ENCODE assay signal across 9 cellular contexts in the genomic region with DNA sequence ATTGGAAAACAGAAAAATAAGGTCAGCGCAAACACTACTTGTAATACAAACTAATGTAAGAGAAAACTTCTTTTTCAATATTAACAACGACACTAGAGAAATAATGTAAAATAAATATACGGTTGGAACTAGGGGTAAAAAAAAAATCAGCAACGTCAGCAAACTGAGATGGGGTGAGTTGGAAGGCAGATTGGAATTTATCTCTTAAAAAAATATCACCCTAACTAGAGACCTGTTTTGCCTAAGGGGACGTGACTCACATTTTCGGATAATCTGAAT. TPM values are rescaled to one million over a fixed set of nuclear protein-coding genes. Genes with fewer than 3 reads are reported as not detected.
A peak's percentile ranks its signal among the peaks of the same experiment; 100 is the strongest.
DNase-seq lines count a peak whose midpoint lies in the region; ATAC-seq, FAIRE-seq and TF ChIP-seq lines count a peak whose summit lies in the region.
"Had no signal": no experiment of that assay in that cellular context is flagged by ENCODE, and none has a peak within 500 bp of the region (broad histone marks: within the 10 kb centered on the region; RNA-seq: fewer than 3 reads in every experiment).

No MANE protein-coding gene starts in this region.

- H3K4me3 Mint-ChIP-seq in activated T-cell treated with anti-CD3 and anti-CD28 coated beads, Interleukin-2, amount 50 U/mL, for 4 hours = peak overlapping the region; percentile 93
- H3K4me3 Mint-ChIP-seq in astrocyte (ENCODE audit: unreplicated experiment) = peak overlapping the region; percentile 98

- H3K9ac ChIP-seq in astrocyte (ENCODE audit: low read length) (peak overlapping the region; percentile 93), liver (ENCODE audit: low read depth in 1 of 2, low read length in 2 of 2) (peak overlapping the region; percentile 36 to 89)

- no peaks in the 10 kb centered on the region for H3K9me3 ChIP-seq in astrocyte (ENCODE audit: insufficient read depth, low read depth, low read length)
- no peaks in the 10 kb centered on the region for H3K9me3 ChIP-seq in liver (ENCODE audit: control insufficient read depth in 4 of 4, low read length in 3 of 4)
- H3K9me3 ChIP-seq in tibial nerve = no peaks in the 10 kb centered on the region

- no peak for TF ChIP-seq POLR2A in tibial nerve (IDR thresholded peaks at IDR 0.05)

- H3K36me3 ChIP-seq in astrocyte (ENCODE audit: insufficient read depth, low read length) (no peaks in the 10 kb centered on the region), liver (ENCODE audit: control insufficient read depth in 4 of 4, insufficient read depth in 3 of 4, low read depth in 1 of 4, low read length in 3 of 4) (no peaks in the 10 kb centered on the region), tibial nerve (peaks cover 0 to under 1% (median 0%) of the 10 kb centered on the region in 3 donors)

- peaks cover 38% of the 10 kb centered on the region for H3K79me2 ChIP-seq in astrocyte (ENCODE audit: insufficient read depth, low read length)

- H3K4me1 ChIP-seq in astrocyte (ENCODE audit: insufficient read depth, low read length) (peaks cover 11% of the 10 kb centered on the region), liver (ENCODE audit: control insufficient read depth in 4 of 4, insufficient read depth in 4 of 4, low read length in 3 of 4) (peaks cover 0 to 14% (median 4%) of the 10 kb centered on the region in 4 donors), tibial nerve (peaks cover 0 to 30% (median 9%) of the 10 kb centered on the region in 4 donors)

- peak overlapping the region; percentile 80 for H3K27ac Mint-ChIP-seq in astrocyte (ENCODE audit: unreplicated experiment)

- H3K9me3 Mint-ChIP-seq in activated T-cell treated with anti-CD3 and anti-CD28 coated beads, Interleukin-2, amount 50 U/mL, for 4 hours = no peaks in the 10 kb centered on the region
- H3K9me3 Mint-ChIP-seq in astrocyte (ENCODE audit: unreplicated experiment) = peaks cover 3% of the 10 kb centered on the region

- ATAC-seq in activated T-cell treated with anti-CD3 and anti-CD28 coated beads, Interleukin-2, amount 50 U/mL, for 4 hours = no peak
- ATAC-seq in GM19397 (IDR thresholded peaks at IDR 0.05; ENCODE audit: unreplicated experiment) = no peak

- peak overlapping the region; percentile 93 for H2AFZ ChIP-seq in astrocyte (ENCODE audit: low read depth, low read length)

- H3K27me3 Mint-ChIP-seq in activated T-cell treated with anti-CD3 and anti-CD28 coated beads, Interleukin-2, amount 50 U/mL, for 4 hours (ENCODE audit: low read depth) = peaks cover 13% of the 10 kb centered on the region
- no peaks in the 10 kb centered on the region for H3K27me3 Mint-ChIP-seq in astrocyte (ENCODE audit: low read depth, unreplicated experiment)

- H3K36me3 Mint-ChIP-seq in activated T-cell treated with anti-CD3 and anti-CD28 coated beads, Interleukin-2, amount 50 U/mL, for 4 hours (ENCODE audit: insufficient read depth) = no peaks in the 10 kb centered on the region
- H3K36me3 Mint-ChIP-seq in astrocyte (ENCODE audit: low read depth, unreplicated experiment) = peaks cover 2% of the 10 kb centered on the region

- peaks cover 7% of the 10 kb centered on the region for H4K20me1 ChIP-seq in astrocyte (ENCODE audit: insufficient read depth, low read length)

- H3K4me2 ChIP-seq in astrocyte (ENCODE audit: low read length) = peak overlapping the region; percentile 95

- DNase-seq in activated T-cell treated with anti-CD3 and anti-CD28 coated beads, Interleukin-2, amount 50 U/mL, for 4 hours = no peak
- no peak for DNase-seq in activated T-cell treated with anti-CD3 and anti-CD28 coated beads for 4 hours
- no peak for DNase-seq in astrocyte (ENCODE audit: low read depth)
- no peak for DNase-seq in tibial nerve (ENCODE audit: low spot score in 2 of 2)
- no peak for DNase-seq in KBM-7
- DNase-seq in DMS53 (lab: John Stamatoyannopoulos, UW) = no peak
- DNase-seq: NCI-H1436 had no signal

- TF ChIP-seq EP300 in tibial nerve (IDR thresholded peaks at IDR 0.05) = no peak

- H3K27ac ChIP-seq in astrocyte (ENCODE audit: low read depth, low read length) (peak overlapping the region; percentile 88), liver (ENCODE audit: low read depth in 1 of 2, low read length in 2 of 2) (peak overlapping the region; percentile 92 to 93), tibial nerve (peak overlapping the region; percentile 84 to 99 (median 96))

- no peak for FAIRE-seq in astrocyte (lab: Jason Lieb, UNC)

- H3K4me1 Mint-ChIP-seq in activated T-cell treated with anti-CD3 and anti-CD28 coated beads, Interleukin-2, amount 50 U/mL, for 4 hours (ENCODE audit: low read depth) = peaks cover 15% of the 10 kb centered on the region
- peaks cover 8% of the 10 kb centered on the region for H3K4me1 Mint-ChIP-seq in astrocyte (ENCODE audit: low read depth, unreplicated experiment)

- no peaks in the 10 kb centered on the region for H3K27me3 ChIP-seq in astrocyte (ENCODE audit: insufficient read depth, low read length)
- H3K27me3 ChIP-seq in liver (ENCODE audit: control insufficient read depth in 4 of 4, insufficient read depth in 4 of 4, low read length in 3 of 4) = no peaks in the 10 kb centered on the region
- no peaks in the 10 kb centered on the region for H3K27me3 ChIP-seq in tibial nerve

- no peak for TF ChIP-seq CTCF in astrocyte (IDR thresholded peaks at IDR 0.05; ENCODE audit: insufficient read depth, low read depth, low read length)
- no peak for TF ChIP-seq CTCF in liver (IDR thresholded peaks at IDR 0.05; ENCODE audit: low read depth, low read length, missing input control)
- no peak for TF ChIP-seq CTCF in tibial nerve (IDR thresholded peaks at IDR 0.05)

- no peak for TF ChIP-seq RAD21 in liver (IDR thresholded peaks at IDR 0.05)

- WGBS in liver = 2% methylated on average over 6 of the region's 6 CpGs
- WGBS in tibial nerve, 2 donors = 0% methylated on average over 6 of the region's 6 CpGs

- in situ Hi-C loops in KBM-7 (cut with MboI; ENCODE audit: low pct_unique_long_range_greater_than_20kb, low sequenced_read_pairs) = no loop called here

- H3K4me3 ChIP-seq in astrocyte (ENCODE audit: insufficient read depth, low read depth, low read length) (peak overlapping the region; percentile 83), liver (ENCODE audit: low read depth in 1 of 3, low read length in 3 of 3) (peak overlapping the region; percentile 69 to 98 (median 96)), tibial nerve (peak overlapping the region; percentile 65 to 96 (median 85))

TF ChIP-seq in liver, 16 proteins besides CTCF, POLR2A, EP300 and RAD21:
- TF ChIP-seq TAF1 (conservative IDR thresholded peaks at IDR 0.05) (peak; percentile 45), YY1 (IDR thresholded peaks at IDR 0.05) (no peak)
- TF ChIP-seq, protein P1, sequence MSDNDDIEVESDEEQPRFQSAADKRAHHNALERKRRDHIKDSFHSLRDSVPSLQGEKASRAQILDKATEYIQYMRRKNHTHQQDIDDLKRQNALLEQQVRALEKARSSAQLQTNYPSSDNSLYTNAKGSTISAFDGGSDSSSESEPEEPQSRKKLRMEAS (IDR thresholded peaks at IDR 0.05) = peak; percentile 10

RNA-seq across cellular contexts. Expression of a gene that starts 0.7 kb away (rescaled TPM):
- 1 to 10 TPM; 7.7 to 8.7 (median 7.9) TPM for total RNA-seq in activated T-cell treated with anti-CD3 and anti-CD28 coated beads, Interleukin-2, amount 50 U/mL, for 4 hours
- total RNA-seq in astrocyte (62.1 and 86.3 TPM in 2 replicates), liver (10 to 100 TPM; 80.5 to 83.7 TPM), tibial nerve (100 to 1,000 TPM; 279 to 370 (median 307) TPM)
- 10 to 100 TPM in 1 of 2 donors, 1 to 10 TPM in 1; 6.9 to 14.6 TPM for polyA plus RNA-seq in liver
